Comparison of ENCODE assay signal across 32 cellular contexts in genomic region chr18:56787392-56787791, GRCh38.
"Had no signal": no experiment of that assay in that cellular context is flagged by ENCODE, and none has a peak within 500 bp of the region (broad histone marks: within the 10 kb centered on the region; RNA-seq: fewer than 3 reads in every experiment).

No MANE protein-coding gene starts in this region.

- DNase-seq: activated B cell treated with CpG ODN at 0.5 μM for 24 hours; activated CD4-positive, alpha-beta T cell treated with anti-CD3 and anti-CD28 coated beads for 48 hours; activated CD4-positive, alpha-beta T cell treated with anti-CD3 and anti-CD28 coated beads, Interleukin-2, amount 50 U/mL, for 1 hour; activated CD4-positive, alpha-beta T cell treated with anti-CD3 and anti-CD28 coated beads, Interleukin-2, amount 50 U/mL, for 48 hours; activated CD8-positive, alpha-beta memory T cell treated with anti-CD3 and anti-CD28 coated beads for 24 hours; activated CD8-positive, alpha-beta T cell treated with anti-CD3 and anti-CD28 coated beads for 36 hours; activated effector memory CD4-positive, alpha-beta T cell treated with anti-CD3 and anti-CD28 coated beads, Interleukin-2, amount 50 U/mL, for 16 hours; activated naive CD4-positive, alpha-beta T cell treated with anti-CD3 and anti-CD28 coated beads for 36 hours; activated naive CD8-positive, alpha-beta T cell treated with anti-CD3 and anti-CD28 coated beads for 36 hours; activated naive CD8-positive, alpha-beta T cell treated with anti-CD3 and anti-CD28 coated beads, Interleukin-2, amount 50 U/mL, for 24 hours; activated T-cell treated with anti-CD3 and anti-CD28 coated beads, Interleukin-2, amount 50 U/mL, for 48 hours; adrenal gland; amygdala; aorta; body of pancreas; central memory CD4-positive, alpha-beta T cell; cerebellar nuclear complex; colonic mucosa; effector memory CD4-positive, alpha-beta T cell; erythroblast; foreskin keratinocyte; gastrocnemius medialis; heart right ventricle; T-helper 1 cell; T-helper 17 cell; T1000; WERI-Rb-1 had no signal

- H3K4me3 ChIP-seq: adrenal gland, body of pancreas, colonic mucosa, esophagus muscularis mucosa, gastrocnemius medialis, heart right ventricle had no signal

- H3K36me3 Mint-ChIP-seq: activated naive CD8-positive, alpha-beta T cell treated with anti-CD3 and anti-CD28 coated beads for 36 hours had no signal

- H3K27ac Mint-ChIP-seq: activated B cell treated with CpG ODN at 0.5 μM for 24 hours; activated CD8-positive, alpha-beta T cell treated with anti-CD3 and anti-CD28 coated beads for 36 hours; activated naive CD4-positive, alpha-beta T cell treated with anti-CD3 and anti-CD28 coated beads for 36 hours; activated naive CD4-positive, alpha-beta T cell treated with anti-CD3 and anti-CD28 coated beads, Interleukin-2, amount 50 U/mL, for 24 hours; activated naive CD8-positive, alpha-beta T cell treated with anti-CD3 and anti-CD28 coated beads for 36 hours; activated naive CD8-positive, alpha-beta T cell treated with anti-CD3 and anti-CD28 coated beads, Interleukin-2, amount 50 U/mL, for 24 hours; activated T-helper 1 cell treated with anti-CD3 and anti-CD28 coated beads, Interleukin-12 subunit alpha, Interleukin-12 subunit beta, Interleukin-2, Interleukin-4 antibody, amounts not matched to agents 30 ng/mL and 10 ng/mL and 1 ng/mL, durations not matched to agents 14 hours and 24 hours and 36 hours; activated T-helper 2 cell treated with anti-CD3 and anti-CD28 coated beads, Interferon-gamma antibody, Interleukin-2, Interleukin-4, amounts not matched to agents 10 μg/mL and 5 μg/mL and 100 μg/mL, durations not matched to agents 14 hours and 24 hours and 36 hours; T-helper 17 cell; T-helper 2 cell treated with Interferon-gamma antibody and Interleukin-4, amounts not matched to agents 5 μg/mL and 100 μg/mL, for 36 hours had no signal

- H3K9me3 ChIP-seq: adrenal gland, body of pancreas, colonic mucosa, esophagus muscularis mucosa, gastrocnemius medialis, heart right ventricle had no signal

- H3K27me3 Mint-ChIP-seq: activated B cell treated with CpG ODN at 0.5 μM for 24 hours; activated CD8-positive, alpha-beta T cell treated with anti-CD3 and anti-CD28 coated beads for 36 hours; activated naive CD4-positive, alpha-beta T cell treated with anti-CD3 and anti-CD28 coated beads, Interleukin-2, amount 50 U/mL, for 24 hours; activated naive CD8-positive, alpha-beta T cell treated with anti-CD3 and anti-CD28 coated beads for 36 hours; activated naive CD8-positive, alpha-beta T cell treated with anti-CD3 and anti-CD28 coated beads, Interleukin-2, amount 50 U/mL, for 24 hours; T-helper 17 cell had no signal

- H3K9me3 Mint-ChIP-seq: activated B cell treated with CpG ODN at 0.5 μM for 24 hours; activated CD8-positive, alpha-beta T cell treated with anti-CD3 and anti-CD28 coated beads for 36 hours; activated naive CD4-positive, alpha-beta T cell treated with anti-CD3 and anti-CD28 coated beads for 36 hours; activated naive CD4-positive, alpha-beta T cell treated with anti-CD3 and anti-CD28 coated beads, Interleukin-2, amount 50 U/mL, for 24 hours; activated naive CD8-positive, alpha-beta T cell treated with anti-CD3 and anti-CD28 coated beads for 36 hours; activated naive CD8-positive, alpha-beta T cell treated with anti-CD3 and anti-CD28 coated beads, Interleukin-2, amount 50 U/mL, for 24 hours; activated T-helper 1 cell treated with anti-CD3 and anti-CD28 coated beads, Interleukin-12 subunit alpha, Interleukin-12 subunit beta, Interleukin-2, Interleukin-4 antibody, amounts not matched to agents 30 ng/mL and 10 ng/mL and 1 ng/mL, durations not matched to agents 14 hours and 24 hours and 36 hours; activated T-helper 2 cell treated with anti-CD3 and anti-CD28 coated beads, Interferon-gamma antibody, Interleukin-2, Interleukin-4, amounts not matched to agents 10 μg/mL and 5 μg/mL and 100 μg/mL, durations not matched to agents 14 hours and 24 hours and 36 hours; T-helper 2 cell treated with Interferon-gamma antibody and Interleukin-4, amounts not matched to agents 5 μg/mL and 100 μg/mL, for 36 hours had no signal

- H3K4me1 Mint-ChIP-seq: activated B cell treated with CpG ODN at 0.5 μM for 24 hours; activated naive CD4-positive, alpha-beta T cell treated with anti-CD3 and anti-CD28 coated beads, Interleukin-2, amount 50 U/mL, for 24 hours; activated naive CD8-positive, alpha-beta T cell treated with anti-CD3 and anti-CD28 coated beads for 36 hours; activated naive CD8-positive, alpha-beta T cell treated with anti-CD3 and anti-CD28 coated beads, Interleukin-2, amount 50 U/mL, for 24 hours had no signal

- H3K4me1 ChIP-seq: adrenal gland, body of pancreas, colonic mucosa, foreskin keratinocyte, gastrocnemius medialis had no signal

- H3K4me3 Mint-ChIP-seq: activated B cell treated with CpG ODN at 0.5 μM for 24 hours; activated CD8-positive, alpha-beta T cell treated with anti-CD3 and anti-CD28 coated beads for 36 hours; activated naive CD4-positive, alpha-beta T cell treated with anti-CD3 and anti-CD28 coated beads for 36 hours; activated naive CD4-positive, alpha-beta T cell treated with anti-CD3 and anti-CD28 coated beads, Interleukin-2, amount 50 U/mL, for 24 hours; activated naive CD8-positive, alpha-beta T cell treated with anti-CD3 and anti-CD28 coated beads for 36 hours; activated naive CD8-positive, alpha-beta T cell treated with anti-CD3 and anti-CD28 coated beads, Interleukin-2, amount 50 U/mL, for 24 hours; activated T-helper 1 cell treated with anti-CD3 and anti-CD28 coated beads, Interleukin-12 subunit alpha, Interleukin-12 subunit beta, Interleukin-2, Interleukin-4 antibody, amounts not matched to agents 30 ng/mL and 10 ng/mL and 1 ng/mL, durations not matched to agents 14 hours and 24 hours and 36 hours; T-helper 17 cell; T-helper 2 cell treated with Interferon-gamma antibody and Interleukin-4, amounts not matched to agents 5 μg/mL and 100 μg/mL, for 36 hours had no signal

- H3K36me3 ChIP-seq: adrenal gland, colonic mucosa, WERI-Rb-1 had no signal

- H3K27me3 ChIP-seq: adrenal gland, body of pancreas, colonic mucosa, esophagus muscularis mucosa, foreskin keratinocyte, gastrocnemius medialis, heart right ventricle had no signal

- H3K27ac ChIP-seq: adrenal gland, body of pancreas, colonic mucosa, esophagus muscularis mucosa, foreskin keratinocyte, WERI-Rb-1 had no signal
